2 cellular contexts compared by ENCODE assay signal in the genomic region with DNA sequence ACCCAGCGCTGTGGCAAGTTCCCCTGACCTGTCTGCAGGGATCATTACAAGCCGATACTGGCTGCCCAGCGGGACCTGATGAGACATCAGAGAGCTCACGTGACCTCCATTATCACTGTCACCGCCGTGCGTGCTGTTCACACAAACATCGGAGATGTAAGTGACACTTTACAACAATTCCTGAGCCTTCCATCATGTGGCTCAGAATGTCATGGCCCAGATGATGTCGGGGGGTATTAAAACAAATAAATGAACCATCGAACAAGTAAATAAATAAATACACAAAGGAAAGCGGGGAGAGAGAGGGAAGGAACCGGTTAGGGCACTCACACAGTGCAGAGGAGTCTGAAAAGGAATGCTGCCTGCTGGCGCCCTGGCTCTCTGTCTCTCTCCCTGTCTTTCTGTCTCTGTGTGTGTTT.
TF ChIP-seq lines count a peak whose summit lies in the region.

No MANE protein-coding gene starts in this region.

TF ChIP-seq in GM23338, 12 proteins besides CTCF, POLR2A, EP300 and RAD21 (continued from another document):
- TF ChIP-seq, protein P1, sequence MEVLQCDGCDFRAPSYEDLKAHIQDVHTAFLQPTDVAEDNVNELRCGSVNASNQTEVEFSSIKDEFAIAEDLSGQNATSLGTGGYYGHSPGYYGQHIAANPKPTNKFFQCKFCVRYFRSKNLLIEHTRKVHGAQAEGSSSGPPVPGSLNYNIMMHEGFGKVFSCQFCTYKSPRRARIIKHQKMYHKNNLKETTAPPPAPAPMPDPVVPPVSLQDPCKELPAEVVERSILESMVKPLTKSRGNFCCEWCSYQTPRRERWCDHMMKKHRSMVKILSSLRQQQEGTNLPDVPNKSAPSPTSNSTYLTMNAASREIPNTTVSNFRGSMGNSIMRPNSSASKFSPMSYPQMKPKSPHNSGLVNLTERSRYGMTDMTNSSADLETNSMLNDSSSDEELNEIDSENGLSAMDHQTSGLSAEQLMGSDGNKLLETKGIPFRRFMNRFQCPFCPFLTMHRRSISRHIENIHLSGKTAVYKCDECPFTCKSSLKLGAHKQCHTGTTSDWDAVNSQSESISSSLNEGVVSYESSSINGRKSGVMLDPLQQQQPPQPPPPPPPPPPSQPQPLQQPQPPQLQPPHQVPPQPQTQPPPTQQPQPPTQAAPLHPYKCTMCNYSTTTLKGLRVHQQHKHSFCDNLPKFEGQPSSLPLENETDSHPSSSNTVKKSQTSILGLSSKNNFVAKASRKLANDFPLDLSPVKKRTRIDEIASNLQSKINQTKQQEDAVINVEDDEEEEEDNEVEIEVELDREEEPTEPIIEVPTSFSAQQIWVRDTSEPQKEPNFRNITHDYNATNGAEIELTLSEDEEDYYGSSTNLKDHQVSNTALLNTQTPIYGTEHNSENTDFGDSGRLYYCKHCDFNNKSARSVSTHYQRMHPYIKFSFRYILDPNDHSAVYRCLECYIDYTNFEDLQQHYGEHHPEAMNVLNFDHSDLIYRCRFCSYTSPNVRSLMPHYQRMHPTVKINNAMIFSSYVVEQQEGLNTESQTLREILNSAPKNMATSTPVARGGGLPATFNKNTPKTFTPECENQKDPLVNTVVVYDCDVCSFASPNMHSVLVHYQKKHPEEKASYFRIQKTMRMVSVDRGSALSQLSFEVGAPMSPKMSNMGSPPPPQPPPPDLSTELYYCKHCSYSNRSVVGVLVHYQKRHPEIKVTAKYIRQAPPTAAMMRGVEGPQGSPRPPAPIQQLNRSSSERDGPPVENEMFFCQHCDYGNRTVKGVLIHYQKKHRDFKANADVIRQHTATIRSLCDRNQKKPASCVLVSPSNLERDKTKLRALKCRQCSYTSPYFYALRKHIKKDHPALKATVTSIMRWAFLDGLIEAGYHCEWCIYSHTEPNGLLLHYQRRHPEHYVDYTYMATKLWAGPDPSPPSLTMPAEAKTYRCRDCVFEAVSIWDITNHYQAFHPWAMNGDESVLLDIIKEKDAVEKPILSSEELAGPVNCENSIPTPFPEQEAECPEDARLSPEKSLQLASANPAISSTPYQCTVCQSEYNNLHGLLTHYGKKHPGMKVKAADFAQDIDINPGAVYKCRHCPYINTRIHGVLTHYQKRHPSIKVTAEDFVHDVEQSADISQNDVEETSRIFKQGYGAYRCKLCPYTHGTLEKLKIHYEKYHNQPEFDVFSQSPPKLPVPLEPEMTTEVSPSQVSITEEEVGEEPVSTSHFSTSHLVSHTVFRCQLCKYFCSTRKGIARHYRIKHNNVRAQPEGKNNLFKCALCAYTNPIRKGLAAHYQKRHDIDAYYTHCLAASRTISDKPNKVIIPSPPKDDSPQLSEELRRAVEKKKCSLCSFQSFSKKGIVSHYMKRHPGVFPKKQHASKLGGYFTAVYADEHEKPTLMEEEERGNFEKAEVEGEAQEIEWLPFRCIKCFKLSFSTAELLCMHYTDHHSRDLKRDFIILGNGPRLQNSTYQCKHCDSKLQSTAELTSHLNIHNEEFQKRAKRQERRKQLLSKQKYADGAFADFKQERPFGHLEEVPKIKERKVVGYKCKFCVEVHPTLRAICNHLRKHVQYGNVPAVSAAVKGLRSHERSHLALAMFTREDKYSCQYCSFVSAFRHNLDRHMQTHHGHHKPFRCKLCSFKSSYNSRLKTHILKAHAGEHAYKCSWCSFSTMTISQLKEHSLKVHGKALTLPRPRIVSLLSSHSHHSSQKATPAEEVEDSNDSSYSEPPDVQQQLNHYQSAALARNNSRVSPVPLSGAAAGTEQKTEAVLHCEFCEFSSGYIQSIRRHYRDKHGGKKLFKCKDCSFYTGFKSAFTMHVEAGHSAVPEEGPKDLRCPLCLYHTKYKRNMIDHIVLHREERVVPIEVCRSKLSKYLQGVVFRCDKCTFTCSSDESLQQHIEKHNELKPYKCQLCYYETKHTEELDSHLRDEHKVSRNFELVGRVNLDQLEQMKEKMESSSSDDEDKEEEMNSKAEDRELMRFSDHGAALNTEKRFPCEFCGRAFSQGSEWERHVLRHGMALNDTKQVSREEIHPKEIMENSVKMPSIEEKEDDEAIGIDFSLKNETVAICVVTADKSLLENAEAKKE (CRISPR knock-in tag; IDR thresholded peaks at IDR 0.05): no peak
- TF ChIP-seq, protein P2, sequence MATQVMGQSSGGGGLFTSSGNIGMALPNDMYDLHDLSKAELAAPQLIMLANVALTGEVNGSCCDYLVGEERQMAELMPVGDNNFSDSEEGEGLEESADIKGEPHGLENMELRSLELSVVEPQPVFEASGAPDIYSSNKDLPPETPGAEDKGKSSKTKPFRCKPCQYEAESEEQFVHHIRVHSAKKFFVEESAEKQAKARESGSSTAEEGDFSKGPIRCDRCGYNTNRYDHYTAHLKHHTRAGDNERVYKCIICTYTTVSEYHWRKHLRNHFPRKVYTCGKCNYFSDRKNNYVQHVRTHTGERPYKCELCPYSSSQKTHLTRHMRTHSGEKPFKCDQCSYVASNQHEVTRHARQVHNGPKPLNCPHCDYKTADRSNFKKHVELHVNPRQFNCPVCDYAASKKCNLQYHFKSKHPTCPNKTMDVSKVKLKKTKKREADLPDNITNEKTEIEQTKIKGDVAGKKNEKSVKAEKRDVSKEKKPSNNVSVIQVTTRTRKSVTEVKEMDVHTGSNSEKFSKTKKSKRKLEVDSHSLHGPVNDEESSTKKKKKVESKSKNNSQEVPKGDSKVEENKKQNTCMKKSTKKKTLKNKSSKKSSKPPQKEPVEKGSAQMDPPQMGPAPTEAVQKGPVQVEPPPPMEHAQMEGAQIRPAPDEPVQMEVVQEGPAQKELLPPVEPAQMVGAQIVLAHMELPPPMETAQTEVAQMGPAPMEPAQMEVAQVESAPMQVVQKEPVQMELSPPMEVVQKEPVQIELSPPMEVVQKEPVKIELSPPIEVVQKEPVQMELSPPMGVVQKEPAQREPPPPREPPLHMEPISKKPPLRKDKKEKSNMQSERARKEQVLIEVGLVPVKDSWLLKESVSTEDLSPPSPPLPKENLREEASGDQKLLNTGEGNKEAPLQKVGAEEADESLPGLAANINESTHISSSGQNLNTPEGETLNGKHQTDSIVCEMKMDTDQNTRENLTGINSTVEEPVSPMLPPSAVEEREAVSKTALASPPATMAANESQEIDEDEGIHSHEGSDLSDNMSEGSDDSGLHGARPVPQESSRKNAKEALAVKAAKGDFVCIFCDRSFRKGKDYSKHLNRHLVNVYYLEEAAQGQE (IDR thresholded peaks at IDR 0.05; ENCODE audit: unreplicated experiment): no peak
- TF ChIP-seq EZH2phosphoT487 (IDR thresholded peaks at IDR 0.05; ENCODE audit: unreplicated experiment) (no peak), EZH2 (IDR thresholded peaks at IDR 0.05; ENCODE audit: low read depth, unreplicated experiment) (no peak), STAT1 (IDR thresholded peaks at IDR 0.05; ENCODE audit: unreplicated experiment) (no peak), CREB1 (CRISPR knock-in tag; IDR thresholded peaks at IDR 0.05; ENCODE audit: low read depth) (no peak), ZNF331 (CRISPR knock-in tag; IDR thresholded peaks at IDR 0.05; ENCODE audit: low read depth) (no peak)
- TF ChIP-seq, protein P3, sequence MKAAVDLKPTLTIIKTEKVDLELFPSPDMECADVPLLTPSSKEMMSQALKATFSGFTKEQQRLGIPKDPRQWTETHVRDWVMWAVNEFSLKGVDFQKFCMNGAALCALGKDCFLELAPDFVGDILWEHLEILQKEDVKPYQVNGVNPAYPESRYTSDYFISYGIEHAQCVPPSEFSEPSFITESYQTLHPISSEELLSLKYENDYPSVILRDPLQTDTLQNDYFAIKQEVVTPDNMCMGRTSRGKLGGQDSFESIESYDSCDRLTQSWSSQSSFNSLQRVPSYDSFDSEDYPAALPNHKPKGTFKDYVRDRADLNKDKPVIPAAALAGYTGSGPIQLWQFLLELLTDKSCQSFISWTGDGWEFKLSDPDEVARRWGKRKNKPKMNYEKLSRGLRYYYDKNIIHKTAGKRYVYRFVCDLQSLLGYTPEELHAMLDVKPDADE (IDR thresholded peaks at IDR 0.05): no peak
TF ChIP-seq in GM23338: peak in this region for 0.

TF ChIP-seq in neural cell, 6 proteins besides CTCF, POLR2A, EP300 and RAD21 (continued from another document):
- TF ChIP-seq, protein P2 (IDR thresholded peaks at IDR 0.05; ENCODE audit: borderline replicate concordance): peak; percentile 46
- TF ChIP-seq SMC3 (conservative IDR thresholded peaks at IDR 0.05; ENCODE audit: poor library complexity) (no peak), EZH2 (IDR thresholded peaks at IDR 0.05; ENCODE audit: borderline replicate concordance, insufficient read depth, low read length, poor library complexity, severe bottlenecking) (no peak), TAF1 (IDR thresholded peaks at IDR 0.05; ENCODE audit: low read depth) (no peak)
